Comparison of ENCODE assay signal across 8 cellular contexts in the genomic region with DNA sequence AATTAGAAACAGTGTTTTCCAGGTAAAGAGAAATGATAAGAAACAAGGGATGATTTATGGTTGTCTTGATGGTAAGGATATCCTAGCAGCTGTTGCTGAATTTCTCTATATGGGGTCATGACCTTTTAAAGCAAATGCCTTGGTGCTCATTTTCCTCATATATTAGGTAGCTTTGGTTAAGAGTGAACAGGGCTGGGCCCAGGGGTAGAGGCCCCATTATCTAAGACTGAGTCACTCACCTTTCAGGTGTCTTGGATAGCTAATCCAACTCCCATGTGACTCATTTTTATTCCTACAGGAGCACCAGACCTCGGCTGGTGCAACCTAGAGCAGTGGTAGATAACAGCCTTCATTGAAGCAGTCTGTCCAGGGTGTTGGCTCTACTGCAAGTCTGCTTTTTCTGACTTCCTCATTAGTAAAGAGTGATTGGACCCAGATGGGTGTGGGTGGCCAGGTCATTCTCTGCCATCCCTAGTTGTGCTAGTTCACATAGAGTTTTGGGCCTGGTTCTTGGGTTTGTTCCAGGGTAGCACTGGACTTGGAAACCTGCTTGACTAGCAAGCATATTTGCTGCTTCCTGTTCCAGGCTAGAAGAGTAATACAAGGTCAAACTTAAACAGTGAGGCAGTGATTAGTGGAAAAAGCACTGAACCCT. TPM values are rescaled to one million over a fixed set of nuclear protein-coding genes. Genes with fewer than 3 reads are reported as not detected.
DNase-seq lines count a peak whose midpoint lies in the region; ATAC-seq and TF ChIP-seq lines count a peak whose summit lies in the region.

No MANE protein-coding gene starts in this region.

- TF ChIP-seq CTCF in brain (conservative IDR thresholded peaks at IDR 0.05), result no peak
- TF ChIP-seq CTCF in lower leg skin (IDR thresholded peaks at IDR 0.05), result no peak
- no peak for TF ChIP-seq CTCF in upper lobe of right lung (IDR thresholded peaks at IDR 0.05)

- H3K27ac Mint-ChIP-seq in CD4-positive, alpha-beta memory T cell, result peak overlapping the region; percentile 25 to 90 (median 84)
- H3K27ac Mint-ChIP-seq in brain, result peak overlapping the region; percentile 15 to 90 (median 84)

- H3K4me1 Mint-ChIP-seq in CD4-positive, alpha-beta memory T cell, result peaks cover 13 to 37% (median 24%) of the 10 kb centered on the region in 4 donors
- H3K4me1 Mint-ChIP-seq in brain, result peaks cover 49% of the 10 kb centered on the region

- H3K27me3 Mint-ChIP-seq in CD4-positive, alpha-beta memory T cell, result no peaks in the 10 kb centered on the region
- peaks cover 3% of the 10 kb centered on the region for H3K27me3 Mint-ChIP-seq in brain

- no peak for DNase-seq in CD4-positive, alpha-beta memory T cell
- DNase-seq in MG63 (peak; percentile 49), lower leg skin (ENCODE audit: low spot score in 2 of 2) (peak; percentile 67 to 84), upper lobe of right lung (no peak), NCI-H2171 (lab: John Stamatoyannopoulos, UW) (no peak)

- WGBS in lower leg skin, 2 donors, result 4 to 13% methylated on average over 1 of the region's 1 CpG

- no peaks in the 10 kb centered on the region for H3K9me3 ChIP-seq in CD4-positive, alpha-beta memory T cell (ENCODE audit: control insufficient read depth in 1 of 2, low read length in 2 of 2)
- H3K9me3 ChIP-seq in MG63 (no peaks in the 10 kb centered on the region), upper lobe of right lung (no peaks in the 10 kb centered on the region)

- intact Hi-C loops in CD4-positive, alpha-beta memory T cell (cut with micrococcal nuclease), result loop anchor here (1.0 kb wide), 1 partner anchor 268 kb away; no protein-coding TSS in a partner anchor
- intact Hi-C loops in lower leg skin (cut with DNase I; ENCODE audit: low total_unique reads) (no loop called here), upper lobe of right lung (cut with DNase I) (loop anchor here (5.0 kb wide), 1 partner anchor 37 kb away; a partner anchor contains a TSS)

- H3K9me3 Mint-ChIP-seq in CD4-positive, alpha-beta memory T cell, result peaks cover 0 to 1% (median 0%) of the 10 kb centered on the region in 8 donors
- H3K9me3 Mint-ChIP-seq in brain, result no peaks in the 10 kb centered on the region

- ATAC-seq in upper lobe of right lung, result peak; percentile 88
- no peak for ATAC-seq in HG02571 (IDR thresholded peaks at IDR 0.05; ENCODE audit: unreplicated experiment)
- no peak for ATAC-seq in GM18498 (IDR thresholded peaks at IDR 0.05; ENCODE audit: unreplicated experiment)

- no peaks in the 10 kb centered on the region for H3K36me3 ChIP-seq in CD4-positive, alpha-beta memory T cell (ENCODE audit: insufficient read depth, low read length)
- H3K36me3 ChIP-seq in MG63, result peaks cover 71% of the 10 kb centered on the region
- H3K36me3 ChIP-seq in upper lobe of right lung, result peaks cover 74% of the 10 kb centered on the region

- no peak overlapping the region for H3K4me3 ChIP-seq in CD4-positive, alpha-beta memory T cell (ENCODE audit: low read length in 2 of 2)
- H3K4me3 ChIP-seq in MG63, result no peak overlapping the region
- no peak overlapping the region for H3K4me3 ChIP-seq in lower leg skin (ENCODE audit: low read depth, poor library complexity, severe bottlenecking)
- no peak overlapping the region for H3K4me3 ChIP-seq in upper lobe of right lung

- no peaks in the 10 kb centered on the region for H3K27me3 ChIP-seq in CD4-positive, alpha-beta memory T cell (ENCODE audit: insufficient read depth, low read length)
- H3K27me3 ChIP-seq in MG63 (no peaks in the 10 kb centered on the region), upper lobe of right lung (no peaks in the 10 kb centered on the region)

- POLR2A ChIA-PET in CD4-positive, alpha-beta memory T cell (lab: Charles Lee; ENCODE audit: partially characterized antibody), result interaction anchor here (0.6 to 2.9 kb wide), 2 partner anchors 57 to 115 kb away, joined by 3 to 21 read pairs; a partner anchor contains a TSS

- H3K4me3 Mint-ChIP-seq in CD4-positive, alpha-beta memory T cell, result no peak overlapping the region
- peak overlapping the region in 1 of 5 experiments; percentile 1 for H3K4me3 Mint-ChIP-seq in brain

- peaks cover 30% of the 10 kb centered on the region for H3K4me1 ChIP-seq in CD4-positive, alpha-beta memory T cell (ENCODE audit: insufficient read depth, low read length)
- peaks cover 42% of the 10 kb centered on the region for H3K4me1 ChIP-seq in upper lobe of right lung

- H3K27ac ChIP-seq in CD4-positive, alpha-beta memory T cell (ENCODE audit: low read depth, low read length), result no peak overlapping the region
- peak overlapping the region; percentile 58 for H3K27ac ChIP-seq in upper lobe of right lung

- H3K36me3 Mint-ChIP-seq in CD4-positive, alpha-beta memory T cell, result peaks cover 14 to 21% of the 10 kb centered on the region in 2 donors
- peaks cover 80% of the 10 kb centered on the region for H3K36me3 Mint-ChIP-seq in brain

- CTCF ChIA-PET in CD4-positive, alpha-beta memory T cell (lab: Charles Lee; ENCODE audit: partially characterized antibody), result interaction anchor here (0.6 to 6.1 kb wide), 16 partner anchors 18 to 770 kb away, joined by 3 to 143 read pairs (median 20); a partner anchor contains a TSS

- TF ChIP-seq POLR2A in lower leg skin (IDR thresholded peaks at IDR 0.05), result no peak

RNA-seq across cellular contexts. Expression of a gene that starts 37.4 kb away (rescaled TPM):
- 10 to 100 TPM; 10.3 to 11.1 TPM for total RNA-seq in CD4-positive, alpha-beta memory T cell
- polyA plus RNA-seq in CD4-positive, alpha-beta memory T cell, result 1 to 10 TPM in 1 of 2 donors, under 1 TPM in 1; 0.91 to 1.6 TPM
- 25.9 and 26.6 TPM in 2 replicates for total RNA-seq in MG63 (2014; rRNA removed; shearing (Covaris generic); ENCODE audit: low replicate concordance)
- 79.0 TPM for polyA plus RNA-seq in brain (ENCODE audit: insufficient read depth, low read depth, low replicate concordance)
- total RNA-seq in lower leg skin (100 to 1,000 TPM; 186 to 243 (median 197) TPM), upper lobe of right lung (245 TPM)

RNA-seq across cellular contexts. Expression of a gene that starts 47.4 kb away (rescaled TPM):
- total RNA-seq in CD4-positive, alpha-beta memory T cell, result not detected
- under 1 TPM; 0.34 to 0.44 TPM for polyA plus RNA-seq in CD4-positive, alpha-beta memory T cell
- not detected in 2 replicates for total RNA-seq in MG63 (2014; rRNA removed; shearing (Covaris generic); ENCODE audit: low replicate concordance)
- polyA plus RNA-seq in brain (ENCODE audit: insufficient read depth, low read depth, low replicate concordance), result not detected
- total RNA-seq in lower leg skin (not detected), upper lobe of right lung (not detected)

RNA-seq across cellular contexts. Expression of a gene that starts 57.7 kb away (rescaled TPM):
- total RNA-seq in CD4-positive, alpha-beta memory T cell, result 100 to 1,000 TPM; 102 to 113 TPM
- polyA plus RNA-seq in CD4-positive, alpha-beta memory T cell, result 100 to 1,000 TPM; 186 to 223 TPM
- total RNA-seq in MG63 (2014; rRNA removed; shearing (Covaris generic); ENCODE audit: low replicate concordance), result 147 and 154 TPM in 2 replicates
- 134 TPM for polyA plus RNA-seq in brain (ENCODE audit: insufficient read depth, low read depth, low replicate concordance)
- 100 to 1,000 TPM; 113 to 133 (median 124) TPM for total RNA-seq in lower leg skin
- total RNA-seq in upper lobe of right lung, result 103 TPM

Comparison
In these comparisons a context has a peak if more than half of its experiments do, and no peak if none do; other contexts are left out.
1. DNase-seq: peak in MG63 (single experiment) and lower leg skin (2 of 2); none in CD4-positive, alpha-beta memory T cell (0 of 5), upper lobe of right lung (single experiment) and NCI-H2171 (single experiment).